In genomic region chr22:46287873-46288751, GRCh38 we compare ENCODE assay signal across 9 cellular contexts. TPM values are rescaled to one million over a fixed set of nuclear protein-coding genes. Genes with fewer than 3 reads are reported as not detected.
DNase-seq lines count a peak whose midpoint lies in the region; ATAC-seq and TF ChIP-seq lines count a peak whose summit lies in the region.
"Had no signal": no experiment of that assay in that cellular context is flagged by ENCODE, and none has a peak within 500 bp of the region (broad histone marks: within the 10 kb centered on the region; RNA-seq: fewer than 3 reads in every experiment).

No MANE protein-coding gene starts in this region.

- H3K4me1 ChIP-seq in DOHH2 (ENCODE audit: control insufficient read depth, low read length) = peaks cover 36% of the 10 kb centered on the region
- H3K4me1 ChIP-seq in vagina = no peaks in the 10 kb centered on the region

- in situ Hi-C loops in ACHN (cut with HindIII; ENCODE audit: low pct_ligation_motif_present, low pct_unique_long_range_greater_than_20kb, low sequenced_read_pairs) = no loop called here

- H3K27me3 ChIP-seq in DOHH2 (ENCODE audit: control insufficient read depth, low read length) (no peaks in the 10 kb centered on the region), vagina (no peaks in the 10 kb centered on the region)

- H3K4me3 ChIP-seq in DOHH2 (ENCODE audit: low read length) = peak overlapping the region; percentile 50
- peak overlapping the region; percentile 57 for H3K4me3 ChIP-seq in NB4 (ENCODE audit: low read depth, low read length)
- no peak overlapping the region for H3K4me3 ChIP-seq in vagina

- ATAC-seq in GM19468 (IDR thresholded peaks at IDR 0.05; ENCODE audit: extremely low read depth, unreplicated experiment) (peak; percentile 67), Right ventricle myocardium inferior (peak; percentile 35)

- H3K27ac ChIP-seq in DOHH2 (ENCODE audit: low read depth, low read length) (peak overlapping the region; percentile 28), vagina (peak overlapping the region; percentile 9)

- H4K20me1 ChIP-seq in DOHH2 (ENCODE audit: control insufficient read depth, insufficient read depth, low read depth, low read length) = no peaks in the 10 kb centered on the region

- intact Hi-C loops in Right ventricle myocardium inferior (cut with DNase I) (no loop called here), vagina (cut with DNase I) (no loop called here)

- no peaks in the 10 kb centered on the region for H3F3A ChIP-seq in DOHH2 (ENCODE audit: control insufficient read depth, insufficient read depth)

- TF ChIP-seq CTCF in DOHH2 (IDR thresholded peaks at IDR 0.05; ENCODE audit: low read depth, low read length, poor library complexity, severe bottlenecking) (no peak), NB4 (IDR thresholded peaks at IDR 0.05; ENCODE audit: low read depth, low read length) (no peak), vagina (IDR thresholded peaks at IDR 0.05) (no peak)

- no peaks in the 10 kb centered on the region for H3K79me2 ChIP-seq in DOHH2 (ENCODE audit: control insufficient read depth, low read length)

- H3K4me2 ChIP-seq in DOHH2 (ENCODE audit: low read length) = peak overlapping the region; percentile 54

- TF ChIP-seq POLR2A in NB4 (IDR thresholded peaks at IDR 0.05; ENCODE audit: extremely low read depth, insufficient read length) (peak; percentile 41), vagina (IDR thresholded peaks at IDR 0.05) (no peak)

- H3K36me3 ChIP-seq in DOHH2 (ENCODE audit: control insufficient read depth, low read length) (no peaks in the 10 kb centered on the region), vagina (peaks cover 0 to 50% of the 10 kb centered on the region in 2 donors)

- H3K9me3 ChIP-seq in DOHH2 (ENCODE audit: control insufficient read depth, insufficient read depth, low read length) = no peaks in the 10 kb centered on the region
- H3K9me3 ChIP-seq in vagina = no peaks in the 10 kb centered on the region

- DNase-seq in NB4 (ENCODE audit: low read depth) = peak; percentile 88
- DNase-seq in Right ventricle myocardium inferior (ENCODE audit: missing footprints) = peak; percentile 78
- DNase-seq in vagina (ENCODE audit: extremely low spot score in 2 of 2) = no peak
- no peak for DNase-seq in cerebellar cortex (ENCODE audit: low spot score)
- no peak for DNase-seq in ACHN
- DNase-seq in NCI-H82 treated with DMSO at 0.1 percent for 48 hours (lab: John Stamatoyannopoulos, UW; ENCODE audit: unreplicated experiment) = no peak

- H3K9me2 ChIP-seq in DOHH2 (replicated peaks; ENCODE audit: control insufficient read depth, low read length) = no peaks in the 10 kb centered on the region

RNA-seq across cellular contexts. Expression of gene GTSE1, which starts 8.6 kb away (rescaled TPM):
- total RNA-seq in Right ventricle myocardium inferior (0.92 TPM), vagina (2.2 TPM)

RNA-seq across cellular contexts. Expression of gene TTC38, which starts 20.3 kb away (rescaled TPM):
- 23.8 TPM for total RNA-seq in Right ventricle myocardium inferior
- total RNA-seq in vagina = 58.7 TPM

RNA-seq across cellular contexts. Expression of gene PKDREJ, which starts 25.0 kb away (rescaled TPM):
- total RNA-seq in Right ventricle myocardium inferior = 0.08 TPM
- total RNA-seq in vagina = not detected
- total RNA-seq: renal cortical epithelial cell had no signal

RNA-seq across cellular contexts. Expression of gene CDPF1, which starts 38.0 kb away (rescaled TPM):
- 6.2 TPM for total RNA-seq in Right ventricle myocardium inferior
- 22.1 TPM for total RNA-seq in vagina

RNA-seq across cellular contexts. Expression of gene TRMU, which starts 47.4 kb away (rescaled TPM):
- total RNA-seq in Right ventricle myocardium inferior (42.2 TPM), vagina (37.1 TPM)

Comparison
In these comparisons a context has a peak if more than half of its experiments do, and no peak if none do; other contexts are left out.
1. H3K4me3 ChIP-seq: peak in DOHH2 (single experiment) and NB4 (single experiment); none in vagina (0 of 2).
2. DNase-seq: peak in NB4 (single experiment) and Right ventricle myocardium inferior (single experiment); none in vagina (0 of 2), cerebellar cortex (single experiment), ACHN (single experiment) and NCI-H82 treated with DMSO at 0.1 percent for 48 hours (single experiment).